In genomic region chrX:56764975-56765791, GRCh38 we compare ENCODE assay signal across 10 cellular contexts. TPM values are rescaled to one million over a fixed set of nuclear protein-coding genes. Genes with fewer than 3 reads are reported as not detected.
DNase-seq lines count a peak whose midpoint lies in the region; ATAC-seq, FAIRE-seq and TF ChIP-seq lines count a peak whose summit lies in the region.
"Had no signal": no experiment of that assay in that cellular context is flagged by ENCODE, and none has a peak within 500 bp of the region (broad histone marks: within the 10 kb centered on the region; RNA-seq: fewer than 3 reads in every experiment).

No MANE protein-coding gene starts in this region.

- no peak for FAIRE-seq in small intestine (lab: Jason Lieb, UNC)

- H3K4me1 Mint-ChIP-seq in IgD-negative memory B cell: peaks cover 34 to 44% (median 35%) of the 10 kb centered on the region in 3 donors

- peaks cover 2% of the 10 kb centered on the region for H3K27me3 Mint-ChIP-seq in IgD-negative memory B cell

- intact Hi-C loops in dorsolateral prefrontal cortex (cut with DNase I): loop anchor here in 1 of 2 donors (10.0 kb wide), 1 partner anchor 1600 kb away; no protein-coding TSS in a partner anchor

- H3K27me3 ChIP-seq in dorsolateral prefrontal cortex (peaks cover 0 to 10% (median 0%) of the 10 kb centered on the region in 45 donors), small intestine (ENCODE audit: control insufficient read depth in 2 of 2, insufficient read depth in 2 of 2, low read length in 2 of 2) (no peaks in the 10 kb centered on the region)

- TF ChIP-seq CTCF in dorsolateral prefrontal cortex (IDR thresholded peaks at IDR 0.05 in 54 of 56, conservative IDR thresholded peaks at IDR 0.05 in 2 of 56; ENCODE audit: low read depth in 1 of 56, partially characterized antibody in 56 of 56): no peak

- DNase-seq in dorsolateral prefrontal cortex: peak in 1 of 10 donors; percentile 12
- no peak for DNase-seq in small intestine
- DNase-seq in AG08395 (ENCODE audit: low spot score): no peak
- no peak for DNase-seq in cortex of kidney (lab: John Stamatoyannopoulos, UW)
- DNase-seq in NCI-H1436 (lab: John Stamatoyannopoulos, UW): no peak
- DNase-seq in SHP77 (lab: John Stamatoyannopoulos, UW): no peak
- DNase-seq: amygdala, NCI-H526 had no signal

- H3K9me3 Mint-ChIP-seq in IgD-negative memory B cell: no peaks in the 10 kb centered on the region

- no peaks in the 10 kb centered on the region for H3K9me3 ChIP-seq in small intestine (ENCODE audit: control insufficient read depth, low read depth)

- 44 to 69% (median 54%) methylated on average over 15 of the region's 15 CpGs for WGBS in small intestine, 3 donors

- H3K36me3 Mint-ChIP-seq in IgD-negative memory B cell: no peaks in the 10 kb centered on the region

- peak overlapping the region; percentile 98 to 99 (median 98) for H3K27ac Mint-ChIP-seq in IgD-negative memory B cell

- H3K27ac ChIP-seq in dorsolateral prefrontal cortex: peak overlapping the region in 58 of 59 donors; percentile 58 to 100 (median 99)
- H3K27ac ChIP-seq in small intestine (ENCODE audit: low read depth in 1 of 2, low read length in 1 of 2): peak overlapping the region; percentile 21 to 60

- H3K36me3 ChIP-seq in small intestine (ENCODE audit: control insufficient read depth in 2 of 2, insufficient read depth in 2 of 2, low read length in 2 of 2): no peaks in the 10 kb centered on the region

- H3K4me3 Mint-ChIP-seq in IgD-negative memory B cell: peak overlapping the region; percentile 93 to 98 (median 94)

- H3K4me3 ChIP-seq in dorsolateral prefrontal cortex: peak overlapping the region in 47 of 59 donors; percentile 15 to 80 (median 64)
- H3K4me3 ChIP-seq in small intestine (ENCODE audit: low read depth in 1 of 2, low read length in 2 of 2): no peak overlapping the region

- ATAC-seq in GM18498 (IDR thresholded peaks at IDR 0.05; ENCODE audit: unreplicated experiment): peak; percentile 33

- no peaks in the 10 kb centered on the region for H3K4me1 ChIP-seq in small intestine (ENCODE audit: control insufficient read depth in 2 of 2, insufficient read depth in 1 of 2, low read depth in 1 of 2, low read length in 1 of 2)

RNA-seq across cellular contexts. Expression of gene NBDY, which starts 36.1 kb away (rescaled TPM):
- polyA plus RNA-seq in IgD-negative memory B cell (59.1 TPM), small intestine (10 to 100 TPM; 11.9 to 24.5 (median 17.3) TPM)
- 10 to 100 TPM; 17.2 to 46.9 (median 34.2) TPM for total RNA-seq in dorsolateral prefrontal cortex

Comparison
In these comparisons a context has a peak if more than half of its experiments do, and no peak if none do; other contexts are left out.
1. H3K4me3 ChIP-seq: peak in dorsolateral prefrontal cortex (47 of 59); none in small intestine (0 of 2).